In genomic region chr7:19116121-19117080, GRCh38 we compare ENCODE assay signal across 1 cellular context.
TF ChIP-seq lines count a peak whose summit lies in the region.

No MANE protein-coding gene starts in this region.

TF ChIP-seq in IMR-90, 13 proteins besides CTCF, POLR2A, EP300 and RAD21:
- TF ChIP-seq ELK1 (IDR thresholded peaks at IDR 0.05; ENCODE audit: borderline replicate concordance, low read depth, low read length) (no peak), MAFK (IDR thresholded peaks at IDR 0.05; ENCODE audit: low read depth, low read length) (no peak), MXI1 (IDR thresholded peaks at IDR 0.05; ENCODE audit: borderline replicate concordance, low read depth, low read length) (no peak), BHLHE40 (IDR thresholded peaks at IDR 0.05; ENCODE audit: low read depth, low read length) (peak; percentile 26; the same call in 1 of the 2 replicates)
- TF ChIP-seq, protein P1, sequence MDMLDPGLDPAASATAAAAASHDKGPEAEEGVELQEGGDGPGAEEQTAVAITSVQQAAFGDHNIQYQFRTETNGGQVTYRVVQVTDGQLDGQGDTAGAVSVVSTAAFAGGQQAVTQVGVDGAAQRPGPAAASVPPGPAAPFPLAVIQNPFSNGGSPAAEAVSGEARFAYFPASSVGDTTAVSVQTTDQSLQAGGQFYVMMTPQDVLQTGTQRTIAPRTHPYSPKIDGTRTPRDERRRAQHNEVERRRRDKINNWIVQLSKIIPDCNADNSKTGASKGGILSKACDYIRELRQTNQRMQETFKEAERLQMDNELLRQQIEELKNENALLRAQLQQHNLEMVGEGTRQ (IDR thresholded peaks at IDR 0.05; ENCODE audit: low read depth, low read length) = no peak
